Comparison of ENCODE assay signal across 9 cellular contexts in genomic region chr3:186254676-186255665, GRCh38.
DNase-seq lines count a peak whose midpoint lies in the region; ATAC-seq, FAIRE-seq and TF ChIP-seq lines count a peak whose summit lies in the region.
"Had no signal": no experiment of that assay in that cellular context is flagged by ENCODE, and none has a peak within 500 bp of the region (broad histone marks: within the 10 kb centered on the region; RNA-seq: fewer than 3 reads in every experiment).

No MANE protein-coding gene starts in this region.

- FAIRE-seq in GM12892 (lab: Jason Lieb, UNC): peak; percentile 33

- TF ChIP-seq POLR2A in GM12892 (IDR thresholded peaks at IDR 0.05; ENCODE audit: low read depth, low read length): no peak

- no peak overlapping the region for H3K4me3 ChIP-seq in Jurkat, Clone E6-1 (ENCODE audit: low read length)

- ATAC-seq in GM21526 (IDR thresholded peaks at IDR 0.05; ENCODE audit: low FRiP score, unreplicated experiment): peak; percentile 57
- ATAC-seq: HCT116 had no signal

- DNase-seq in GM12892 (ENCODE audit: insufficient read length): peak; percentile 38
- peak; percentile 35 for DNase-seq in Jurkat, Clone E6-1 (ENCODE audit: low read depth, low spot score)
- DNase-seq in caudate nucleus (lab: John Stamatoyannopoulos, UW): peak in 42 of 61 donors; percentile 7 to 81 (median 46)
- DNase-seq in NCI-H2196 treated with DMSO at 0.1 percent for 48 hours (lab: John Stamatoyannopoulos, UW; ENCODE audit: unreplicated experiment): no peak
- DNase-seq in effector CD4-positive, alpha-beta T cell: no peak
- no peak for DNase-seq in iPS-NIHi11 (ENCODE audit: low spot score)
- DNase-seq in NCI-H748 treated with DMSO at 0.1 percent for 48 hours (lab: John Stamatoyannopoulos, UW): no peak

- peak overlapping the region; percentile 81 for H3K27ac ChIP-seq in caudate nucleus (ENCODE audit: low read depth, low read length)

Comparison
In these comparisons a context has a peak if more than half of its experiments do, and no peak if none do; other contexts are left out.
1. DNase-seq: peak in GM12892 (single experiment), Jurkat, Clone E6-1 (single experiment) and caudate nucleus (42 of 61); none in NCI-H2196 treated with DMSO at 0.1 percent for 48 hours (single experiment), effector CD4-positive, alpha-beta T cell (single experiment), iPS-NIHi11 (single experiment) and NCI-H748 treated with DMSO at 0.1 percent for 48 hours (single experiment).